Comparison of ENCODE assay signal across 2 cellular contexts in genomic region chr10:69816536-69816935, GRCh38.
TF ChIP-seq lines count a peak whose summit lies in the region.

No MANE protein-coding gene starts in this region.

TF ChIP-seq in H1, 55 proteins besides CTCF, POLR2A, EP300 and RAD21:
- no peak for TF ChIP-seq KDM1A (IDR thresholded peaks at IDR 0.05; ENCODE audit: borderline replicate concordance, low read length)
- no peak for TF ChIP-seq ASH2L (IDR thresholded peaks at IDR 0.05; ENCODE audit: low read length)
- no peak for TF ChIP-seq YY1 (IDR thresholded peaks at IDR 0.05; ENCODE audit: low read depth, low read length)
- TF ChIP-seq SUZ12 (IDR thresholded peaks at IDR 0.05; ENCODE audit: low read length): no peak
- TF ChIP-seq GTF2F1 (IDR thresholded peaks at IDR 0.05; ENCODE audit: borderline replicate concordance, low read depth, low read length): no peak
- TF ChIP-seq POU5F1 (IDR thresholded peaks at IDR 0.05; ENCODE audit: low read depth, low read length): no peak
- TF ChIP-seq CHD1 (IDR thresholded peaks at IDR 0.05; ENCODE audit: low read depth, low read length): no peak

TF ChIP-seq in WTC11, 78 proteins besides CTCF, POLR2A, EP300 and RAD21:
- TF ChIP-seq ZNF423 (CRISPR knock-in tag; IDR thresholded peaks at IDR 0.05) (no peak), ZNF425 (CRISPR knock-in tag; conservative IDR thresholded peaks at IDR 0.05) (no peak), FOXJ3 (CRISPR knock-in tag; IDR thresholded peaks at IDR 0.05; ENCODE audit: borderline replicate concordance) (no peak), TEAD4 (CRISPR knock-in tag; IDR thresholded peaks at IDR 0.05) (no peak), HMGXB4 (CRISPR knock-in tag; IDR thresholded peaks at IDR 0.05) (no peak), ELF4 (CRISPR knock-in tag; IDR thresholded peaks at IDR 0.05; ENCODE audit: low read depth) (no peak), SMAD3 (CRISPR knock-in tag; IDR thresholded peaks at IDR 0.05; ENCODE audit: borderline replicate concordance) (no peak), ZNF263 (CRISPR knock-in tag; IDR thresholded peaks at IDR 0.05; ENCODE audit: low read depth) (no peak), TEAD1 (CRISPR knock-in tag; IDR thresholded peaks at IDR 0.05) (no peak), ZNF512 (CRISPR knock-in tag; IDR thresholded peaks at IDR 0.05; ENCODE audit: borderline replicate concordance) (no peak), ZBTB43 (CRISPR knock-in tag; IDR thresholded peaks at IDR 0.05) (no peak), ATF2 (CRISPR knock-in tag; IDR thresholded peaks at IDR 0.05; ENCODE audit: borderline replicate concordance, low read depth) (no peak), MAX (CRISPR knock-in tag; IDR thresholded peaks at IDR 0.05) (no peak), ARID4B (CRISPR knock-in tag; IDR thresholded peaks at IDR 0.05; ENCODE audit: borderline replicate concordance) (no peak)
